ENCODE assay signal across 10 cellular contexts in genomic region chr10:132519382-132520146, GRCh38. TPM values are rescaled to one million over a fixed set of nuclear protein-coding genes. Genes with fewer than 3 reads are reported as not detected.
DNase-seq lines count a peak whose midpoint lies in the region; ATAC-seq and TF ChIP-seq lines count a peak whose summit lies in the region.
"Had no signal": no experiment of that assay in that cellular context is flagged by ENCODE, and none has a peak within 500 bp of the region (broad histone marks: within the 10 kb centered on the region; RNA-seq: fewer than 3 reads in every experiment).

No MANE protein-coding gene starts in this region.

- DNase-seq in GM23248 (no peak), left lung (peak; percentile 31 to 73), nucleus accumbens (lab: John Stamatoyannopoulos, UW) (no peak), glutamatergic neuron (no peak), COR-L47 (lab: John Stamatoyannopoulos, UW) (no peak)
- DNase-seq: occipital lobe, SW 1271 had no signal

- H3K27me3 ChIP-seq in GM23248 (replicated peaks; ENCODE audit: insufficient read depth) (no peaks in the 10 kb centered on the region), left lung (no peaks in the 10 kb centered on the region), skeletal muscle tissue (ENCODE audit: control insufficient read depth in 3 of 3, insufficient read depth in 3 of 3, low read length in 3 of 3) (no peaks in the 10 kb centered on the region)

- H3K9me2 ChIP-seq in GM23248 (ENCODE audit: insufficient read depth): no peaks in the 10 kb centered on the region

- peaks cover 2% of the 10 kb centered on the region for H3K9me3 Mint-ChIP-seq in glutamatergic neuron (ENCODE audit: unreplicated experiment)

- no peaks in the 10 kb centered on the region for H3K36me3 Mint-ChIP-seq in glutamatergic neuron (ENCODE audit: unreplicated experiment)

- H3K4me1 Mint-ChIP-seq in glutamatergic neuron (ENCODE audit: low read depth, unreplicated experiment): peaks cover 13% of the 10 kb centered on the region

- H3K27ac Mint-ChIP-seq in glutamatergic neuron (ENCODE audit: unreplicated experiment): no peak overlapping the region

- H3K27ac ChIP-seq in GM23248 (no peak overlapping the region), cingulate gyrus (ENCODE audit: low read depth, low read length) (peak overlapping the region; percentile 54), left lung (peak overlapping the region; percentile 68 to 79), skeletal muscle tissue (ENCODE audit: low read depth, low read length) (peak overlapping the region; percentile 98)

- H3K4me2 ChIP-seq in GM23248 (ENCODE audit: unreplicated experiment): peak overlapping the region; percentile 49

- ATAC-seq in left lung (no peak), HG03108 (IDR thresholded peaks at IDR 0.05; ENCODE audit: unreplicated experiment) (no peak)

- H2AFZ ChIP-seq in GM23248: no peak overlapping the region

- H3K4me3 ChIP-seq in GM23248 (no peak overlapping the region), left lung (no peak overlapping the region), skeletal muscle tissue (ENCODE audit: low read length in 3 of 3) (peak overlapping the region; percentile 3 to 62 (median 6))

- H3K36me3 ChIP-seq in GM23248 (ENCODE audit: low read depth) (no peaks in the 10 kb centered on the region), left lung (no peaks in the 10 kb centered on the region), skeletal muscle tissue (ENCODE audit: control insufficient read depth in 3 of 3, insufficient read depth in 3 of 3, low read length in 3 of 3) (no peaks in the 10 kb centered on the region)

- no peaks in the 10 kb centered on the region for H3K79me2 ChIP-seq in GM23248 (ENCODE audit: insufficient read depth)

- H3K4me1 ChIP-seq in GM23248 (ENCODE audit: insufficient read depth): peaks cover 28% of the 10 kb centered on the region
- peaks cover 40 to 58% of the 10 kb centered on the region in 2 donors for H3K4me1 ChIP-seq in left lung
- peaks cover 58 to 69% (median 66%) of the 10 kb centered on the region in 3 donors for H3K4me1 ChIP-seq in skeletal muscle tissue (ENCODE audit: control insufficient read depth in 3 of 3, insufficient read depth in 3 of 3, low read length in 3 of 3)

- H3K27me3 Mint-ChIP-seq in glutamatergic neuron (ENCODE audit: unreplicated experiment): peaks cover 6% of the 10 kb centered on the region

- WGBS in GM23248 (ENCODE audit: low coverage in 1 of 2, low lambda C conversion rate in 2 of 2, missing lambda C conversion rate in 2 of 2), 2 experiments: 82 to 83% methylated on average over 22 to 27 of the region's 29 CpGs

- in situ Hi-C loops in GM23248 (cut with MboI): no loop called here

- H3K9me3 ChIP-seq in GM23248 (ENCODE audit: low read depth) (no peaks in the 10 kb centered on the region), left lung (no peaks in the 10 kb centered on the region), skeletal muscle tissue (ENCODE audit: control insufficient read depth in 3 of 3, low read length in 3 of 3) (no peaks in the 10 kb centered on the region)

- no peaks in the 10 kb centered on the region for H3F3A ChIP-seq in GM23248 (ENCODE audit: insufficient read depth)

- intact Hi-C loops in left lung (cut with DNase I): no loop called here

- no peak overlapping the region for H3K4me3 Mint-ChIP-seq in glutamatergic neuron (ENCODE audit: unreplicated experiment)

- H3K9ac ChIP-seq in GM23248 (peak overlapping the region; percentile 7; the same call in 1 of the 2 replicates), skeletal muscle tissue (ENCODE audit: low read depth in 1 of 3, low read length in 3 of 3) (peak overlapping the region; percentile 33 to 88 (median 56))

- H4K20me1 ChIP-seq in GM23248 (ENCODE audit: insufficient read depth): no peaks in the 10 kb centered on the region

- TF ChIP-seq CTCF in left lung (IDR thresholded peaks at IDR 0.05): no peak
- no peak for TF ChIP-seq CTCF in glutamatergic neuron (IDR thresholded peaks at IDR 0.05; ENCODE audit: partially characterized antibody, unreplicated experiment)

RNA-seq across cellular contexts. Expression of gene INPP5A, which starts 18.0 kb away (rescaled TPM):
- total RNA-seq in GM23248 (2014; rRNA removed; shearing (Covaris generic)): 35.2 and 39.3 TPM in 2 replicates
- polyA plus RNA-seq in GM23248 (2016; fragmentation: Nextera tagmentation; extraction: Ambion mirVana): 2.3 and 2.8 TPM in 2 replicates
- total RNA-seq in left lung (10 to 100 TPM; 32.0 to 37.0 TPM), skeletal muscle tissue (50.6 TPM), glutamatergic neuron (ENCODE audit: unreplicated experiment) (36.3 TPM)

Comparison
In these comparisons a context has a peak if more than half of its experiments do, and no peak if none do; other contexts are left out.
1. DNase-seq: peak in left lung (2 of 2); none in GM23248 (single experiment), nucleus accumbens (0 of 56), glutamatergic neuron (single experiment) and COR-L47 (single experiment).
2. H3K4me3 ChIP-seq: peak in skeletal muscle tissue (3 of 3); none in GM23248 (single experiment) and left lung (0 of 2).